ENCODE assay signal across 12 cellular contexts in genomic region chr10:62511656-62512055, GRCh38.
DNase-seq lines count a peak whose midpoint lies in the region; ATAC-seq, FAIRE-seq and TF ChIP-seq lines count a peak whose summit lies in the region.
"Had no signal": no experiment of that assay in that cellular context is flagged by ENCODE, and none has a peak within 500 bp of the region (broad histone marks: within the 10 kb centered on the region; RNA-seq: fewer than 3 reads in every experiment).

No MANE protein-coding gene starts in this region.

- SMC1A ChIA-PET in GM12878 (lab: Charles Lee; ENCODE audit: uncharacterized antibody, unreplicated experiment): interaction anchor here (1.0 to 1.7 kb wide), 3 partner anchors 8 to 55 kb away, joined by 3 to 13 read pairs (median 4); no protein-coding TSS in a partner anchor

- in situ Hi-C loops in GM12878 (cut with MboI): no loop called here

- H3K36me3 ChIP-seq in GM12878 (ENCODE audit: control insufficient read depth in 2 of 2, insufficient read depth in 2 of 2, low read length in 1 of 2) (no peaks in the 10 kb centered on the region), uterus (no peaks in the 10 kb centered on the region)

- no peak overlapping the region for H3K9ac ChIP-seq in GM12878 (ENCODE audit: control insufficient read depth, insufficient read depth, low read length)

- BruUV-seq in GM12878 (replicated peaks; lab: Mats Ljungman, UMichigan): no TSS peak

- no peaks in the 10 kb centered on the region for H4K20me1 ChIP-seq in GM12878 (ENCODE audit: control insufficient read depth, insufficient read depth)

- H3K4me3 ChIP-seq in GM12878 (no peak overlapping the region), uterus (no peak overlapping the region)

- no peak overlapping the region for H3K27ac ChIP-seq in GM12878 (ENCODE audit: control insufficient read depth, insufficient read depth)
- no peak overlapping the region for H3K27ac ChIP-seq in uterus

- ATAC-seq in GM18858 (IDR thresholded peaks at IDR 0.05; ENCODE audit: unreplicated experiment) (peak; percentile 91), GM21423 (IDR thresholded peaks at IDR 0.05; ENCODE audit: unreplicated experiment) (peak; percentile 95), HG03045 (IDR thresholded peaks at IDR 0.05; ENCODE audit: unreplicated experiment) (peak; percentile 64), GM12878 (peak; percentile 95), left ventricle myocardium superior (no peak)
- ATAC-seq: CD8-positive, alpha-beta T cell had no signal

- H3K4me1 ChIP-seq in GM12878 (ENCODE audit: control insufficient read depth, insufficient read depth, low read length): no peaks in the 10 kb centered on the region
- H3K4me1 ChIP-seq in uterus: no peaks in the 10 kb centered on the region

- H3K27me3 ChIP-seq in GM12878 (replicated peaks in 1 of 2; ENCODE audit: control insufficient read depth in 2 of 2, insufficient read depth in 2 of 2, low read length in 1 of 2) (no peaks in the 10 kb centered on the region), uterus (no peaks in the 10 kb centered on the region)

- POLR2A ChIA-PET in GM12878 (lab: Charles Lee): no interaction called here

- no peak for FAIRE-seq in GM12878 (lab: Jason Lieb, UNC)

- H3K4me2 ChIP-seq in GM12878 (ENCODE audit: control insufficient read depth, insufficient read depth): no peak overlapping the region

- no peak for TF ChIP-seq RAD21 in GM12878 (IDR thresholded peaks at IDR 0.05; ENCODE audit: insufficient read depth, low read depth, low read length)

- no peaks in the 10 kb centered on the region; the same call in 2 of the 3 replicates for H3K9me3 ChIP-seq in GM12878 (replicated peaks; ENCODE audit: control insufficient read depth, insufficient read depth, low read length)
- H3K9me3 ChIP-seq in uterus: no peaks in the 10 kb centered on the region

- no peak for TF ChIP-seq CTCF in GM12878 (IDR thresholded peaks at IDR 0.05 in 2 of 3, conservative IDR thresholded peaks at IDR 0.05 in 1 of 3; ENCODE audit: control insufficient read depth in 2 of 3, extremely low read depth in 1 of 3, insufficient read depth in 1 of 3, low read depth in 3 of 3, low read length in 3 of 3)
- TF ChIP-seq CTCF in uterus (IDR thresholded peaks at IDR 0.05): no peak

- 23% methylated on average over 2 of the region's 2 CpGs for WGBS in GM12878 (ENCODE audit: insufficient coverage, insufficient replicate concordance, low lambda C conversion rate, missing lambda C conversion rate)

- RAD21 ChIA-PET in GM12878 (lab: Charles Lee; ENCODE audit: unreplicated experiment): interaction anchor here (1.7 kb wide), 1 partner anchor 16 kb away, joined by 9 read pairs; no protein-coding TSS in a partner anchor

- intact Hi-C loops in GM12878 (cut with micrococcal nuclease; ENCODE audit: unreplicated experiment) (loop anchor here (1.0 kb wide), 1 partner anchor 17 kb away; no protein-coding TSS in a partner anchor), uterus (cut with DNase I; ENCODE audit: low total_unique reads) (no loop called here), left ventricle myocardium superior (cut with micrococcal nuclease) (no loop called here)

- TF ChIP-seq POLR2A in GM12878 (IDR thresholded peaks at IDR 0.05; ENCODE audit: low read depth, low read length): no peak
- no peak for TF ChIP-seq POLR2A in uterus (IDR thresholded peaks at IDR 0.05)

- peak; percentile 31 to 56; a peak in 2 of 4 replicates for TF ChIP-seq EP300 in GM12878 (IDR thresholded peaks at IDR 0.05; ENCODE audit: borderline replicate concordance in 1 of 2, control insufficient read depth in 1 of 2, low read depth in 2 of 2, low read length in 2 of 2)

- CTCF ChIA-PET in GM12878 (lab: Yijun Ruan, JAX): no interaction called here

- no peaks in the 10 kb centered on the region for H3K79me2 ChIP-seq in GM12878 (ENCODE audit: control insufficient read depth, insufficient read depth, low read length)

- H2AFZ ChIP-seq in GM12878 (ENCODE audit: control insufficient read depth, low read depth, low read length): no peak overlapping the region

- DNase-seq in GM12878 (ENCODE audit: low read depth, low spot score): peak; percentile 23
- DNase-seq in uterus: no peak
- no peak for DNase-seq in left ventricle myocardium superior
- DNase-seq in COR-L47 (lab: John Stamatoyannopoulos, UW): no peak
- no peak for DNase-seq in stimulated activated CD4-positive, alpha-beta T cell treated with anti-CD3 and anti-CD28 coated beads, Interleukin-15, amount 100 ng/mL, for 24 hours
- DNase-seq: aorta; CD8-positive, alpha-beta T cell; hypothalamus; NCI-H1105 had no signal

TF ChIP-seq in GM12878, 131 proteins besides CTCF, POLR2A, EP300 and RAD21 (continues in another document):
- TF ChIP-seq IRF5 (IDR thresholded peaks at IDR 0.05; ENCODE audit: borderline replicate concordance) (no peak), MXI1 (IDR thresholded peaks at IDR 0.05; ENCODE audit: low read depth, low read length) (no peak), RAD51 (IDR thresholded peaks at IDR 0.05) (no peak), MAX (IDR thresholded peaks at IDR 0.05; ENCODE audit: low read depth, low read length) (no peak), CREM (IDR thresholded peaks at IDR 0.05; ENCODE audit: low read depth) (no peak), TCF12 (IDR thresholded peaks at IDR 0.05; ENCODE audit: low read depth, low read length) (no peak), SMARCA5 (IDR thresholded peaks at IDR 0.05) (no peak), CREB1 (IDR thresholded peaks at IDR 0.05; ENCODE audit: low read depth) (no peak), SRF (IDR thresholded peaks at IDR 0.05; ENCODE audit: low read depth in 2 of 2, low read length in 2 of 2) (no peak), FOS (IDR thresholded peaks at IDR 0.05; ENCODE audit: borderline replicate concordance, extremely low read depth, insufficient read length) (no peak), RELB (IDR thresholded peaks at IDR 0.05; ENCODE audit: low read depth) (peak; percentile 79), ZNF687 (IDR thresholded peaks at IDR 0.05) (peak; percentile 40; the same call in 1 of the 2 replicates), YBX1 (IDR thresholded peaks at IDR 0.05) (no peak), EED (IDR thresholded peaks at IDR 0.05; ENCODE audit: low read depth) (peak; percentile 50; the same call in 1 of the 2 replicates), ZNF207 (IDR thresholded peaks at IDR 0.05; ENCODE audit: borderline replicate concordance) (no peak), MEF2B (IDR thresholded peaks at IDR 0.05; ENCODE audit: partially characterized antibody, poor library complexity, severe bottlenecking) (peak; percentile 34), STAT1 (conservative IDR thresholded peaks at IDR 0.05) (no peak)
